Comparison of ENCODE assay signal across 16 cellular contexts in the genomic region with DNA sequence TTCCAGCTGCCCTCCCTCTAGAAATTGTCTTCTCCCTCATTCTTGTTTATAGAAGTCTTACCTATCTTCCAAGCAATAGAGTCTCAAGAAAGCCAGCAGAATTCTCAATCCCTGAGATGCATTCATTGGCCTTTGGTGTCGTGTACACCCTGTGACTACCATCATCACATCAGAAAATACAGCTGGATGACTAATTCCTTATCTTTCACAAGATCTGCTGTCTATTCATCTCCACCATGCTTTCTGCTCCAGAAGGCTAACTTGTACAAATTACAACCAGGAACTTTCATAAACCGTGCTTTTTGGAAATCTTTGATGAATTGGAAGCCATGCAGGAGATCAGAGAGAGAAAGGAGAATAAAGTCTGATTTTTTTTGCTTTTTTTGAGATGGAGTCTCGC.
"Had no signal": no experiment of that assay in that cellular context is flagged by ENCODE, and none has a peak within 500 bp of the region (broad histone marks: within the 10 kb centered on the region; RNA-seq: fewer than 3 reads in every experiment).

No MANE protein-coding gene starts in this region.

- H3K4me3 ChIP-seq: esophagus squamous epithelium, heart left ventricle, spleen, tibial artery, upper lobe of left lung, uterus had no signal

- H3K27me3 ChIP-seq: heart left ventricle, spleen, tibial artery, upper lobe of left lung, uterus had no signal

- H3K4me1 ChIP-seq: spleen, tibial artery, upper lobe of left lung, uterus had no signal

- H3K27ac ChIP-seq: esophagus squamous epithelium, spleen, tibial artery, upper lobe of left lung, uterus had no signal

- ATAC-seq: heart left ventricle; natural killer cell; sciatic nerve; stimulated activated memory B cell treated with anti-CD40 and anti-IgM and Interleukin-4, amounts not matched to agents 10 μg/mL and 1 μg/mL and 100 μg/mL, for 72 hours had no signal

- H3K36me3 ChIP-seq: esophagus squamous epithelium, heart left ventricle, spleen, tibial artery, upper lobe of left lung, uterus had no signal

- H3K9me3 ChIP-seq: esophagus squamous epithelium, heart left ventricle, tibial artery, upper lobe of left lung, uterus had no signal

- DNase-seq: esophagus squamous epithelium; foreskin melanocyte; heart left ventricle; hippocampal formation; kidney glomerular epithelial cell; natural killer cell; posterior cingulate gyrus; spleen; stimulated activated CD4-positive, alpha-beta T cell treated with anti-CD3 and anti-CD28 coated beads, Interleukin-15, amount 100 ng/mL, for 24 hours; stimulated activated CD4-positive, alpha-beta T cell treated with anti-CD3 and anti-CD28 coated beads, Interleukin-1b, Interleukin-23, amount 100 ng/mL, for 48 hours; stimulated activated CD4-positive, alpha-beta T cell treated with anti-CD3 and anti-CD28 coated beads, Interleukin-4, amount 100 ng/mL, for 24 hours; tibial artery; upper lobe of left lung; uterus had no signal
